In genomic region chr11:77370217-77370616, GRCh38 we compare ENCODE assay signal across 25 cellular contexts.
DNase-seq lines count a peak whose midpoint lies in the region; ATAC-seq, FAIRE-seq and TF ChIP-seq lines count a peak whose summit lies in the region.
"Had no signal": no experiment of that assay in that cellular context is flagged by ENCODE, and none has a peak within 500 bp of the region (broad histone marks: within the 10 kb centered on the region; RNA-seq: fewer than 3 reads in every experiment).

No MANE protein-coding gene starts in this region.

- H3K79me2 ChIP-seq in GM23338 (replicated peaks; ENCODE audit: insufficient read depth) (no peaks in the 10 kb centered on the region; the same call in 1 of the 2 replicates), OCI-LY7 (ENCODE audit: insufficient read depth, low read depth, low read length) (no peaks in the 10 kb centered on the region), HepG2 (ENCODE audit: insufficient read depth, low read length) (no peaks in the 10 kb centered on the region)
- H3K79me2 ChIP-seq: hepatocyte had no signal

- ATAC-seq in GM23338, result no peak
- no peak for ATAC-seq in HepG2
- no peak for ATAC-seq in HG03439 (IDR thresholded peaks at IDR 0.05; ENCODE audit: unreplicated experiment)
- ATAC-seq in body of pancreas, result no peak
- ATAC-seq: activated CD4-positive, alpha-beta T cell treated with anti-CD3 and anti-CD28 coated beads for 36 hours; left ventricle myocardium superior had no signal

- peaks cover 35% of the 10 kb centered on the region for H3K36me3 ChIP-seq in GM23338 (ENCODE audit: insufficient read depth)
- H3K36me3 ChIP-seq in OCI-LY7 (ENCODE audit: insufficient read depth, low read length), result no peaks in the 10 kb centered on the region
- H3K36me3 ChIP-seq in HepG2 (replicated peaks in 1 of 2; ENCODE audit: control insufficient read depth in 1 of 2, insufficient read depth in 2 of 2, low read length in 2 of 2), result no peaks in the 10 kb centered on the region
- H3K36me3 ChIP-seq in body of pancreas (replicated peaks in 1 of 2; ENCODE audit: insufficient read depth in 1 of 2, low read depth in 2 of 2), result peaks cover 0 to 1% of the 10 kb centered on the region in 2 donors

- H4K20me1 ChIP-seq in GM23338 (replicated peaks; ENCODE audit: insufficient read depth), result peaks cover 12% of the 10 kb centered on the region
- H4K20me1 ChIP-seq in OCI-LY7 (ENCODE audit: insufficient read depth, low read length), result no peaks in the 10 kb centered on the region
- no peaks in the 10 kb centered on the region for H4K20me1 ChIP-seq in HepG2 (ENCODE audit: insufficient read depth, low read length)

- H3K27me3 ChIP-seq in GM23338 (ENCODE audit: insufficient read depth) (no peaks in the 10 kb centered on the region), HepG2 (ENCODE audit: control insufficient read depth in 1 of 2, insufficient read depth in 2 of 2, low read length in 2 of 2) (no peaks in the 10 kb centered on the region), body of pancreas (no peaks in the 10 kb centered on the region)
- H3K27me3 ChIP-seq: hepatocyte, upper lobe of left lung had no signal

- H3K9me3 ChIP-seq in OCI-LY7 (ENCODE audit: low read length) (0 out of 2 replicates have a peak, but pooled peaks cover 5% of the 10 kb centered on the region), HepG2 (ENCODE audit: low read length) (no peaks in the 10 kb centered on the region), body of pancreas (no peaks in the 10 kb centered on the region)
- H3K9me3 ChIP-seq: upper lobe of left lung had no signal

- no peak overlapping the region for H3K4me3 ChIP-seq in GM23338
- H3K4me3 ChIP-seq in OCI-LY7 (ENCODE audit: low read depth, low read length, poor library complexity, severe bottlenecking), result no peak overlapping the region
- H3K4me3 ChIP-seq in HepG2 (replicated peaks in 1 of 3; ENCODE audit: insufficient read depth in 1 of 3, low read depth in 2 of 3, low read length in 3 of 3), result no peak overlapping the region
- no peak overlapping the region for H3K4me3 ChIP-seq in body of pancreas
- H3K4me3 ChIP-seq: hepatocyte, upper lobe of left lung had no signal

- no peak for TF ChIP-seq EP300 in HepG2 (IDR thresholded peaks at IDR 0.05; ENCODE audit: low read depth in 2 of 2, low read length in 2 of 2)
- no peak for TF ChIP-seq EP300 in HepG2 (CRISPR knock-in tag; IDR thresholded peaks at IDR 0.05; ENCODE audit: borderline replicate concordance)

- no peaks in the 10 kb centered on the region for H3F3A ChIP-seq in GM23338 (replicated peaks; ENCODE audit: low read depth)

- H3K9me2 ChIP-seq in GM23338 (ENCODE audit: insufficient read depth) (no peaks in the 10 kb centered on the region), OCI-LY7 (ENCODE audit: insufficient read depth, low read length) (no peaks in the 10 kb centered on the region)

- POLR2A ChIA-PET in OCI-LY7 (lab: Charles Lee) (no interaction called here), HepG2 (lab: Yijun Ruan, JAX) (no interaction called here)

- no peak overlapping the region for H2AFZ ChIP-seq in GM23338
- H2AFZ ChIP-seq in OCI-LY7 (ENCODE audit: low read length), result no peak overlapping the region
- no peak overlapping the region for H2AFZ ChIP-seq in HepG2 (ENCODE audit: low read length)
- H2AFZ ChIP-seq: hepatocyte had no signal

- H3K4me3 Mint-ChIP-seq in GM23338, result no peak overlapping the region
- H3K4me3 Mint-ChIP-seq: activated CD4-positive, alpha-beta T cell treated with anti-CD3 and anti-CD28 coated beads for 36 hours; activated naive CD4-positive, alpha-beta T cell treated with anti-CD3 and anti-CD28 coated beads, Interleukin-2, amount 50 U/mL, for 24 hours; CD4-positive, alpha-beta T cell had no signal

- H3K27me3 Mint-ChIP-seq in GM23338 (ENCODE audit: insufficient read depth, low read depth, poor library complexity), result no peaks in the 10 kb centered on the region
- H3K27me3 Mint-ChIP-seq: activated CD4-positive, alpha-beta T cell treated with anti-CD3 and anti-CD28 coated beads for 36 hours; activated naive CD4-positive, alpha-beta T cell treated with anti-CD3 and anti-CD28 coated beads, Interleukin-2, amount 50 U/mL, for 24 hours; CD4-positive, alpha-beta T cell had no signal

- TF ChIP-seq POLR2A in HepG2 (IDR thresholded peaks at IDR 0.05; ENCODE audit: insufficient read depth in 1 of 2, low read depth in 2 of 2, low read length in 2 of 2) (no peak), body of pancreas (IDR thresholded peaks at IDR 0.05) (no peak)

- no peaks in the 10 kb centered on the region; the same call in 2 of the 3 replicates for H3K9me3 Mint-ChIP-seq in GM23338
- H3K9me3 Mint-ChIP-seq: activated naive CD4-positive, alpha-beta T cell treated with anti-CD3 and anti-CD28 coated beads, Interleukin-2, amount 50 U/mL, for 24 hours; CD4-positive, alpha-beta T cell had no signal

- CTCF ChIA-PET in OCI-LY7 (lab: Charles Lee; ENCODE audit: unreplicated experiment), result no interaction called here
- CTCF ChIA-PET in HepG2 (lab: Yijun Ruan, JAX; ENCODE audit: low intra/inter-chr PET ratio, low total read pairs), result no interaction called here

- TF ChIP-seq RAD21 in HepG2 (CRISPR knock-in tag; IDR thresholded peaks at IDR 0.05), result no peak

- H3K36me3 Mint-ChIP-seq in GM23338 (ENCODE audit: low read depth), result peaks cover 54% of the 10 kb centered on the region

- H3K4me1 Mint-ChIP-seq in GM23338, result no peaks in the 10 kb centered on the region
- H3K4me1 Mint-ChIP-seq: activated CD4-positive, alpha-beta T cell treated with anti-CD3 and anti-CD28 coated beads for 36 hours had no signal

- peak; percentile 40 for TF ChIP-seq CTCF in C4-2B (conservative IDR thresholded peaks at IDR 0.05)
- peak in 1 of 2 experiments; percentile 31; a peak in 2 of 4 replicates for TF ChIP-seq CTCF in GM23338 (conservative IDR thresholded peaks at IDR 0.05; ENCODE audit: low read depth in 2 of 2)
- TF ChIP-seq CTCF in OCI-LY7 (conservative IDR thresholded peaks at IDR 0.05; ENCODE audit: low read length), result 0 out of 2 replicates have a peak, but pooled peaks have one; percentile 30
- TF ChIP-seq CTCF in HepG2 (CRISPR knock-in tag; IDR thresholded peaks at IDR 0.05), result no peak
- TF ChIP-seq CTCF in body of pancreas (IDR thresholded peaks at IDR 0.05), result peak in 2 of 7 experiments; percentile 3 to 13

- BruUV-seq in OCI-LY7 (replicated peaks; lab: Mats Ljungman, UMichigan), result no TSS peak
- BruUV-seq in HepG2 (replicated peaks; lab: Mats Ljungman, UMichigan), result no TSS peak

- FAIRE-seq in HepG2 (lab: Jason Lieb, UNC), result no peak
- FAIRE-seq: GM19239 had no signal

- H3K4me2 ChIP-seq in GM23338 (no peak overlapping the region), OCI-LY7 (ENCODE audit: low read length) (no peak overlapping the region), HepG2 (ENCODE audit: low read depth, low read length) (no peak overlapping the region)
- H3K4me2 ChIP-seq: hepatocyte had no signal

- in situ Hi-C loops in HepG2 (cut with HindIII; ENCODE audit: extremely low pct_ligation_motif_present, low pct_unique_long_range_greater_than_20kb), result no loop called here

- no peak overlapping the region for H3K9ac ChIP-seq in HepG2 (ENCODE audit: insufficient read depth, low read depth, low read length)

- H3K27ac ChIP-seq in C4-2B, result no peak overlapping the region
- H3K27ac ChIP-seq in GM23338 (ENCODE audit: low read depth), result no peak overlapping the region
- H3K27ac ChIP-seq in OCI-LY7 (ENCODE audit: low read depth, low read length, poor library complexity, severe bottlenecking), result no peak overlapping the region
- no peak overlapping the region for H3K27ac ChIP-seq in HepG2 (ENCODE audit: extremely low read length, insufficient read depth, low read length)
- no peak overlapping the region for H3K27ac ChIP-seq in body of pancreas
- H3K27ac ChIP-seq: epithelial cell of prostate, hepatocyte, upper lobe of left lung had no signal

- H3K27ac Mint-ChIP-seq in GM23338, result no peak overlapping the region
- H3K27ac Mint-ChIP-seq: activated CD4-positive, alpha-beta T cell treated with anti-CD3 and anti-CD28 coated beads for 36 hours; activated naive CD4-positive, alpha-beta T cell treated with anti-CD3 and anti-CD28 coated beads, Interleukin-2, amount 50 U/mL, for 24 hours; CD4-positive, alpha-beta T cell had no signal

- intact Hi-C loops in OCI-LY7 (cut with micrococcal nuclease; ENCODE audit: unreplicated experiment), result no loop called here
- intact Hi-C loops in HepG2 (cut with micrococcal nuclease; ENCODE audit: unreplicated experiment), result loop anchor here (10.0 kb wide), 1 partner anchor 175 kb away; no protein-coding TSS in a partner anchor
- intact Hi-C loops in body of pancreas (cut with DNase I), result no loop called here

- WGBS in HepG2 (ENCODE audit: low lambda C conversion rate), result 97% methylated on average over 1 of the region's 1 CpG
- WGBS in body of pancreas, 2 donors, result 87 to 93% methylated on average over 1 of the region's 1 CpG

- DNase-seq in GM23338 (ENCODE audit: low spot score) (peak; percentile 17), OCI-LY7 (ENCODE audit: low spot score) (no peak), HepG2 (ENCODE audit: low spot score) (no peak), hepatic stellate cell (ENCODE audit: low spot score) (no peak), body of pancreas (no peak), NCI-H2196 (lab: John Stamatoyannopoulos, UW; ENCODE audit: unreplicated experiment) (no peak)
- DNase-seq: activated CD4-positive, alpha-beta T cell treated with anti-CD3 and anti-CD28 coated beads for 36 hours; activated CD8-positive, alpha-beta memory T cell treated with anti-CD3 and anti-CD28 coated beads for 24 hours; activated T-cell treated with anti-CD3 and anti-CD28 coated beads, Interleukin-2, amount 50 U/mL, for 48 hours; anterior cingulate cortex; CD4-positive, alpha-beta T cell; central memory CD4-positive, alpha-beta T cell; DMS 273 treated with DMSO at 0.1 percent for 48 hours; GF-D8; left ventricle myocardium superior; NCI-H1105 treated with DMSO at 0.1 percent for 48 hours; NCI-H2029 treated with DMSO at 0.1 percent for 48 hours; Right ventricle myocardium superior; upper lobe of left lung had no signal

- no peaks in the 10 kb centered on the region for H3K4me1 ChIP-seq in GM23338 (ENCODE audit: insufficient read depth)
- H3K4me1 ChIP-seq in OCI-LY7 (ENCODE audit: insufficient read depth, low read length, poor library complexity, severe bottlenecking), result no peaks in the 10 kb centered on the region
- H3K4me1 ChIP-seq in HepG2 (ENCODE audit: insufficient read depth, low read length), result no peaks in the 10 kb centered on the region
- H3K4me1 ChIP-seq in body of pancreas, result no peaks in the 10 kb centered on the region
- H3K4me1 ChIP-seq: upper lobe of left lung had no signal

TF ChIP-seq in HepG2, 621 proteins besides CTCF, POLR2A, EP300 and RAD21 (continues in another document):
- peak; percentile 24; the same call in 1 of the 2 replicates for TF ChIP-seq STAG1 (CRISPR knock-in tag; IDR thresholded peaks at IDR 0.05)
- TF ChIP-seq GABPA (IDR thresholded peaks at IDR 0.05; ENCODE audit: low read depth, low read length), result no peak
- no peak for TF ChIP-seq GABPA (CRISPR knock-in tag; IDR thresholded peaks at IDR 0.05; ENCODE audit: low read depth)
- TF ChIP-seq NR2F1 (CRISPR knock-in tag; IDR thresholded peaks at IDR 0.05), result no peak
- no peak for TF ChIP-seq NFATC3 (CRISPR knock-in tag; IDR thresholded peaks at IDR 0.05)
- no peak for TF ChIP-seq KMT2A (CRISPR knock-in tag; IDR thresholded peaks at IDR 0.05)
